In genomic region chr15:61086001-61086400, GRCh38 we compare ENCODE assay signal across 14 cellular contexts.
DNase-seq lines count a peak whose midpoint lies in the region; ATAC-seq and TF ChIP-seq lines count a peak whose summit lies in the region.
"Had no signal": no experiment of that assay in that cellular context is flagged by ENCODE, and none has a peak within 500 bp of the region (broad histone marks: within the 10 kb centered on the region; RNA-seq: fewer than 3 reads in every experiment).

No MANE protein-coding gene starts in this region.

- no peaks in the 10 kb centered on the region for H3K9me3 Mint-ChIP-seq in nephron progenitor cell
- H3K9me3 Mint-ChIP-seq: CD4-positive, alpha-beta memory T cell had no signal

- H3K4me3 ChIP-seq in LNCaP clone FGC (ENCODE audit: low read depth, low read length): no peak overlapping the region
- H3K4me3 ChIP-seq: GM12878 had no signal

- peak; percentile 67 for ATAC-seq in left lobe of liver
- ATAC-seq in GM21737 (IDR thresholded peaks at IDR 0.05; ENCODE audit: unreplicated experiment): no peak
- ATAC-seq: GM12878 had no signal

- H3K4me1 Mint-ChIP-seq in nephron progenitor cell: peaks cover 96% of the 10 kb centered on the region
- H3K4me1 Mint-ChIP-seq: CD4-positive, alpha-beta memory T cell had no signal

- peaks cover 4% of the 10 kb centered on the region for H3K36me3 Mint-ChIP-seq in nephron progenitor cell (ENCODE audit: low read depth)
- H3K36me3 Mint-ChIP-seq: CD4-positive, alpha-beta memory T cell had no signal

- DNase-seq in LNCaP clone FGC (ENCODE audit: low read depth) (peak; percentile 57), left lobe of liver (ENCODE audit: low spot score) (no peak), nephron progenitor cell (no peak), T-helper 2 cell (no peak), GM10248 (ENCODE audit: extremely low spot score) (no peak)
- DNase-seq: CD4-positive, alpha-beta memory T cell; COR-L47; DMS153; DND-41; GOT3; H7; HCEC 1CT had no signal

- no peak overlapping the region for H3K4me3 Mint-ChIP-seq in nephron progenitor cell
- H3K4me3 Mint-ChIP-seq: CD4-positive, alpha-beta memory T cell had no signal

- POLR2A ChIA-PET in GM10248 (lab: Yijun Ruan, JAX): no interaction called here

- TF ChIP-seq CTCF in LNCaP clone FGC (IDR thresholded peaks at IDR 0.05; ENCODE audit: control insufficient read depth, extremely low read depth, insufficient read depth) (no peak), nephron progenitor cell (IDR thresholded peaks at IDR 0.05) (no peak), GM10248 (IDR thresholded peaks at IDR 0.05; ENCODE audit: control extremely low read depth, extremely low read depth, low read depth, missing control alignments) (no peak)

- H3K27ac Mint-ChIP-seq in nephron progenitor cell: peak overlapping the region; percentile 99
- H3K27ac Mint-ChIP-seq: CD4-positive, alpha-beta memory T cell had no signal

- CTCF ChIA-PET in GM10248 (lab: Yijun Ruan, JAX): no interaction called here

- peaks cover 2% of the 10 kb centered on the region for H3K27me3 Mint-ChIP-seq in nephron progenitor cell (ENCODE audit: low read depth, poor library complexity)
